Comparison of ENCODE assay signal across 21 cellular contexts in genomic region chr12:8156416-8156815, GRCh38. TPM values are rescaled to one million over a fixed set of nuclear protein-coding genes. Genes with fewer than 3 reads are reported as not detected.
DNase-seq lines count a peak whose midpoint lies in the region; ATAC-seq lines count a peak whose summit lies in the region.
"Had no signal": no experiment of that assay in that cellular context is flagged by ENCODE, and none has a peak within 500 bp of the region (broad histone marks: within the 10 kb centered on the region; RNA-seq: fewer than 3 reads in every experiment).

No MANE protein-coding gene starts in this region.

- peaks cover 9% of the 10 kb centered on the region for H3K4me1 ChIP-seq in mesodermal cell (ENCODE audit: control insufficient read depth, insufficient read depth, low read length, poor library complexity, severe bottlenecking)
- H3K4me1 ChIP-seq: tibial nerve had no signal

- DNase-seq in A172 (ENCODE audit: low spot score) (peak; percentile 6), HS-27A (ENCODE audit: low read depth) (peak; percentile 19), NCI-H345 (lab: John Stamatoyannopoulos, UW) (no peak)
- no peak for DNase-seq in stimulated activated naive CD8-positive, alpha-beta T cell treated with anti-CD3 and anti-CD28 coated beads, Interleukin-15, Interleukin-2, amounts not matched to agents 100 U/mL and 50 U/mL, for 24 hours
- DNase-seq: 8988T; activated naive CD8-positive, alpha-beta T cell treated with anti-CD3 and anti-CD28 coated beads, Interleukin-2, amount 10 ng/mL, durations not matched to agents 7 days and 5 days; CD4-positive, alpha-beta T cell; DMS79; MG63; NCI-H1694 treated with DMSO at 0.1 percent for 48 hours; NCI-H446 had no signal

- peak overlapping the region; percentile 55 for H3K4me3 Mint-ChIP-seq in dendritic cell treated with granulocyte-macrophage colony-stimulating factor and Interleukin-4, amounts not matched to agents 40 ng/mL and 50 ng/mL, for 4 days
- H3K4me3 Mint-ChIP-seq: activated naive CD8-positive, alpha-beta T cell treated with anti-CD3 and anti-CD28 coated beads, Interleukin-2, amount 10 ng/mL, durations not matched to agents 7 days and 5 days; CD4-positive, alpha-beta T cell; stimulated activated effector memory CD8-positive, alpha-beta T cell treated with anti-CD3 and anti-CD28 coated beads, Interleukin-12 subunit alpha, Interleukin-12 subunit beta, amount 100 ng/mL, for 72 hours had no signal

- H3K27ac Mint-ChIP-seq in dendritic cell treated with granulocyte-macrophage colony-stimulating factor and Interleukin-4, amounts not matched to agents 40 ng/mL and 50 ng/mL, for 4 days: peak overlapping the region; percentile 98
- H3K27ac Mint-ChIP-seq: activated naive CD8-positive, alpha-beta T cell treated with anti-CD3 and anti-CD28 coated beads, Interleukin-2, amount 10 ng/mL, durations not matched to agents 7 days and 5 days; CD4-positive, alpha-beta T cell; stimulated activated effector memory CD8-positive, alpha-beta T cell treated with anti-CD3 and anti-CD28 coated beads, Interleukin-12 subunit alpha, Interleukin-12 subunit beta, amount 100 ng/mL, for 72 hours had no signal

- H3K4me1 Mint-ChIP-seq in dendritic cell treated with granulocyte-macrophage colony-stimulating factor and Interleukin-4, amounts not matched to agents 40 ng/mL and 50 ng/mL, for 4 days (ENCODE audit: low read depth): peaks cover 94% of the 10 kb centered on the region
- H3K4me1 Mint-ChIP-seq: stimulated activated effector memory CD8-positive, alpha-beta T cell treated with anti-CD3 and anti-CD28 coated beads, Interleukin-12 subunit alpha, Interleukin-12 subunit beta, amount 100 ng/mL, for 72 hours had no signal

- no CpG with 5 or more reads among the region's 2 CpGs for WGBS in mesodermal cell (ENCODE audit: insufficient coverage in 2 of 2), 2 experiments

- H3K27me3 Mint-ChIP-seq in dendritic cell treated with granulocyte-macrophage colony-stimulating factor and Interleukin-4, amounts not matched to agents 40 ng/mL and 50 ng/mL, for 4 days: no peaks in the 10 kb centered on the region

- peaks cover 23% of the 10 kb centered on the region for H3K36me3 Mint-ChIP-seq in dendritic cell treated with granulocyte-macrophage colony-stimulating factor and Interleukin-4, amounts not matched to agents 40 ng/mL and 50 ng/mL, for 4 days (ENCODE audit: low read depth)
- H3K36me3 Mint-ChIP-seq: stimulated activated effector memory CD8-positive, alpha-beta T cell treated with anti-CD3 and anti-CD28 coated beads, Interleukin-12 subunit alpha, Interleukin-12 subunit beta, amount 100 ng/mL, for 72 hours had no signal

- peaks cover 17% of the 10 kb centered on the region for H3K9me3 Mint-ChIP-seq in dendritic cell treated with granulocyte-macrophage colony-stimulating factor and Interleukin-4, amounts not matched to agents 40 ng/mL and 50 ng/mL, for 4 days
- H3K9me3 Mint-ChIP-seq: activated naive CD8-positive, alpha-beta T cell treated with anti-CD3 and anti-CD28 coated beads, Interleukin-2, amount 10 ng/mL, durations not matched to agents 7 days and 5 days; CD4-positive, alpha-beta T cell; stimulated activated effector memory CD8-positive, alpha-beta T cell treated with anti-CD3 and anti-CD28 coated beads, Interleukin-12 subunit alpha, Interleukin-12 subunit beta, amount 100 ng/mL, for 72 hours had no signal

- intact Hi-C loops in dendritic cell treated with granulocyte-macrophage colony-stimulating factor and Interleukin-4, amounts not matched to agents 40 ng/mL and 50 ng/mL, for 4 days (cut with micrococcal nuclease): loop anchor here (5.0 kb wide), 1 partner anchor 34 kb away; the partner anchor contains the start of gene CLEC4A

- no peak overlapping the region for H3K4me3 ChIP-seq in mesodermal cell (ENCODE audit: extremely low read depth, insufficient read depth, low read length, poor library complexity, severe bottlenecking)
- H3K4me3 ChIP-seq: MG63, tibial nerve had no signal

- H3K9me3 ChIP-seq in mesodermal cell (ENCODE audit: control insufficient read depth, low read length): no peaks in the 10 kb centered on the region
- H3K9me3 ChIP-seq: MG63, tibial nerve had no signal

- no peaks in the 10 kb centered on the region for H3K36me3 ChIP-seq in mesodermal cell (ENCODE audit: control insufficient read depth, insufficient read depth, low read length)
- H3K36me3 ChIP-seq: MG63, tibial nerve had no signal

- no peak for ATAC-seq in HG03097 (IDR thresholded peaks at IDR 0.05; ENCODE audit: low FRiP score, unreplicated experiment)
- ATAC-seq in HG02763 (IDR thresholded peaks at IDR 0.05; ENCODE audit: unreplicated experiment): no peak
- ATAC-seq in stimulated activated naive CD8-positive, alpha-beta T cell treated with anti-CD3 and anti-CD28 coated beads, Interleukin-15, Interleukin-2, amounts not matched to agents 100 U/mL and 50 U/mL, for 24 hours: no peak
- ATAC-seq: left lobe of liver; stimulated activated effector memory CD8-positive, alpha-beta T cell treated with anti-CD3 and anti-CD28 coated beads, Interleukin-12 subunit alpha, Interleukin-12 subunit beta, amount 100 ng/mL, for 72 hours had no signal

- H3K27ac ChIP-seq in mesodermal cell (ENCODE audit: low read depth, low read length, severe bottlenecking): peak overlapping the region; percentile 25
- H3K27ac ChIP-seq: tibial nerve had no signal

RNA-seq across cellular contexts. Expression of gene ZNF705A, which starts 0.4 kb away (rescaled TPM):
- total RNA-seq in A172 (2014; rRNA removed; shearing (Covaris generic)): not detected in 2 replicates
- polyA plus RNA-seq in mesodermal cell (2013, experiment 1 of 2): not detected
- polyA plus RNA-seq in mesodermal cell (2013, experiment 2 of 2): not detected
- total RNA-seq: activated naive CD8-positive, alpha-beta T cell treated with anti-CD3 and anti-CD28 coated beads, Interleukin-2, amount 10 ng/mL, durations not matched to agents 7 days and 5 days; cardiac septum; left lobe of liver; myocyte; T-helper 1 cell treated with Interleukin-12 subunit alpha and Interleukin-12 subunit beta and Interleukin-4 antibody, amounts not matched to agents 30 ng/mL and 1 ng/mL, for 36 hours; tibial nerve had no signal

RNA-seq across cellular contexts. Expression of gene CLEC4A, which starts 33.0 kb away (rescaled TPM):
- total RNA-seq in A172 (2014; rRNA removed; shearing (Covaris generic)): 6.4 TPM in 1 of 2 replicates, not detected in the other
- not detected for polyA plus RNA-seq in mesodermal cell (2013, experiment 1 of 2)
- polyA plus RNA-seq in mesodermal cell (2013, experiment 2 of 2): not detected
- total RNA-seq: myocyte had no signal

Comparison
In these comparisons a context has a peak if more than half of its experiments do, and no peak if none do; other contexts are left out.
1. DNase-seq: peak in A172 (single experiment) and HS-27A (single experiment); none in NCI-H345 (single experiment) and stimulated activated naive CD8-positive, alpha-beta T cell treated with anti-CD3 and anti-CD28 coated beads, Interleukin-15, Interleukin-2, amounts not matched to agents 100 U/mL and 50 U/mL, for 24 hours (single experiment).